14 cellular contexts compared by ENCODE assay signal in genomic region chr1:202561726-202562442, GRCh38.
DNase-seq lines count a peak whose midpoint lies in the region; ATAC-seq and TF ChIP-seq lines count a peak whose summit lies in the region.
"Had no signal": no experiment of that assay in that cellular context is flagged by ENCODE, and none has a peak within 500 bp of the region (broad histone marks: within the 10 kb centered on the region; RNA-seq: fewer than 3 reads in every experiment).

No MANE protein-coding gene starts in this region.

- no peak overlapping the region for H3K27ac Mint-ChIP-seq in activated naive CD8-positive, alpha-beta T cell treated with anti-CD3 and anti-CD28 coated beads for 36 hours
- H3K27ac Mint-ChIP-seq: activated CD4-positive, alpha-beta memory T cell treated with anti-CD3 and anti-CD28 coated beads for 36 hours; CD14-positive monocyte; T-helper 2 cell treated with Interferon-gamma antibody and Interleukin-4, amounts not matched to agents 5 μg/mL and 100 μg/mL, for 36 hours had no signal

- ATAC-seq in HG02571 (IDR thresholded peaks at IDR 0.05; ENCODE audit: unreplicated experiment) = no peak

- TF ChIP-seq EP300 in sigmoid colon (IDR thresholded peaks at IDR 0.05) = no peak

- H3K4me1 Mint-ChIP-seq in activated naive CD8-positive, alpha-beta T cell treated with anti-CD3 and anti-CD28 coated beads for 36 hours = peaks cover 17% of the 10 kb centered on the region

- intact Hi-C loops in sigmoid colon (cut with DNase I) = no loop called here

- in situ Hi-C loops in SK-MEL-5 (cut with HindIII; ENCODE audit: low pct_unique_long_range_greater_than_20kb, low sequenced_read_pairs) = no loop called here

- no peaks in the 10 kb centered on the region for H3K9me3 Mint-ChIP-seq in activated naive CD8-positive, alpha-beta T cell treated with anti-CD3 and anti-CD28 coated beads for 36 hours
- H3K9me3 Mint-ChIP-seq: activated CD4-positive, alpha-beta memory T cell treated with anti-CD3 and anti-CD28 coated beads for 36 hours; CD14-positive monocyte; T-helper 2 cell treated with Interferon-gamma antibody and Interleukin-4, amounts not matched to agents 5 μg/mL and 100 μg/mL, for 36 hours had no signal

- no peak for TF ChIP-seq POLR2A in sigmoid colon (IDR thresholded peaks at IDR 0.05)

- TF ChIP-seq CTCF in GM12873 (IDR thresholded peaks at IDR 0.05; ENCODE audit: insufficient read depth, low read depth, low read length, missing control alignments) = peak; percentile 27
- TF ChIP-seq CTCF in fibroblast of pulmonary artery (IDR thresholded peaks at IDR 0.05; ENCODE audit: low read length, missing control alignments) = peak; percentile 5
- peak in 1 of 4 experiments; percentile 5 for TF ChIP-seq CTCF in sigmoid colon (IDR thresholded peaks at IDR 0.05)

- H3K36me3 ChIP-seq in sigmoid colon = peaks cover 4 to 36% (median 20%) of the 10 kb centered on the region in 4 donors

- H3K36me3 Mint-ChIP-seq in activated naive CD8-positive, alpha-beta T cell treated with anti-CD3 and anti-CD28 coated beads for 36 hours = peaks cover 1% of the 10 kb centered on the region
- H3K36me3 Mint-ChIP-seq: activated CD4-positive, alpha-beta memory T cell treated with anti-CD3 and anti-CD28 coated beads for 36 hours had no signal

- WGBS in sigmoid colon, 2 donors = 83 to 93% methylated on average over 2 of the region's 2 CpGs

- no peak overlapping the region for H3K4me3 Mint-ChIP-seq in activated naive CD8-positive, alpha-beta T cell treated with anti-CD3 and anti-CD28 coated beads for 36 hours
- H3K4me3 Mint-ChIP-seq: activated CD4-positive, alpha-beta memory T cell treated with anti-CD3 and anti-CD28 coated beads for 36 hours; CD14-positive monocyte; T-helper 2 cell treated with Interferon-gamma antibody and Interleukin-4, amounts not matched to agents 5 μg/mL and 100 μg/mL, for 36 hours had no signal

- no peaks in the 10 kb centered on the region for H3K27me3 ChIP-seq in sigmoid colon
- H3K27me3 ChIP-seq: Peyer's patch had no signal

- H3K4me3 ChIP-seq in fibroblast of pulmonary artery (replicated peaks; ENCODE audit: low read depth, low read length) (no peak overlapping the region), sigmoid colon (no peak overlapping the region)
- H3K4me3 ChIP-seq: Peyer's patch had no signal

- H3K27ac ChIP-seq in sigmoid colon = peak overlapping the region; percentile 78 to 94 (median 85)
- H3K27ac ChIP-seq: HL-60 had no signal

- peaks cover 0 to 97% (median 93%) of the 10 kb centered on the region in 4 donors for H3K4me1 ChIP-seq in sigmoid colon

- H3K9me3 ChIP-seq in sigmoid colon = no peaks in the 10 kb centered on the region
- H3K9me3 ChIP-seq: Peyer's patch had no signal

- H3K27me3 Mint-ChIP-seq in activated naive CD8-positive, alpha-beta T cell treated with anti-CD3 and anti-CD28 coated beads for 36 hours = no peaks in the 10 kb centered on the region
- H3K27me3 Mint-ChIP-seq: activated CD4-positive, alpha-beta memory T cell treated with anti-CD3 and anti-CD28 coated beads for 36 hours had no signal

- DNase-seq in SK-MEL-5 (ENCODE audit: low read depth, low spot score) (peak; percentile 46), fibroblast of pulmonary artery (ENCODE audit: low read depth) (no peak), sigmoid colon (no peak), inferior parietal cortex (ENCODE audit: extremely low spot score) (no peak), NCI-H2029 treated with DMSO at 0.1 percent for 48 hours (lab: John Stamatoyannopoulos, UW) (no peak)
- DNase-seq in activated naive CD8-positive, alpha-beta T cell treated with anti-CD3 and anti-CD28 coated beads for 36 hours = no peak
- DNase-seq: activated CD4-positive, alpha-beta memory T cell treated with anti-CD3 and anti-CD28 coated beads for 36 hours; activated naive CD4-positive, alpha-beta T cell; Peyer's patch had no signal
